Comparison of ENCODE assay signal across 14 cellular contexts in the genomic region with DNA sequence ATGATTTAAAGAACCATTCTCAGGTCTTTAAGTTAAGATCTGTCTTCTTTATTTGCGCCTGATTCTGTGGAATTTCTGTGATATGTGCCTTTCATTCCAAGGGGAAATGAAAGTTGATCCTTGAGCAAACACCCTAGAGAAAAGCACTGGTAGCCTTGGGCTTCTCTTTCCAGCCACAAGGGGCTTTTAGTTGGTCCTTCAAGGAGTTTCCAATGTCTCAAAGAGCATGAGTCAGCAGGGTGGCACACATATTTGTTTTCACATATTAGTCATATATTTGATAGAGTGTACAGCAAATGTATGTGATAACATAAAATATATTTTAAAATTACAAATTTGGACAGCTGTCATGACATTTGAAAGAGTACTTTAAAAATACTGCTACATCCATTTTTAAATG.
DNase-seq lines count a peak whose midpoint lies in the region; ATAC-seq and TF ChIP-seq lines count a peak whose summit lies in the region.
"Had no signal": no experiment of that assay in that cellular context is flagged by ENCODE, and none has a peak within 500 bp of the region (broad histone marks: within the 10 kb centered on the region; RNA-seq: fewer than 3 reads in every experiment).

No MANE protein-coding gene starts in this region.

- no peak for TF ChIP-seq CTCF in NB4 (IDR thresholded peaks at IDR 0.05; ENCODE audit: low read depth, low read length)
- peak; percentile 80 for TF ChIP-seq CTCF in chondrocyte (IDR thresholded peaks at IDR 0.05)
- TF ChIP-seq CTCF in osteoblast (IDR thresholded peaks at IDR 0.05; ENCODE audit: extremely low read depth, low read depth, low read length), result peak; percentile 60

- no peak overlapping the region for H3K27ac Mint-ChIP-seq in chondrocyte (ENCODE audit: unreplicated experiment)
- H3K27ac Mint-ChIP-seq: mesothelial cell of epicardium had no signal

- intact Hi-C loops in left ventricle myocardium superior (cut with micrococcal nuclease), result no loop called here

- H2AFZ ChIP-seq in osteoblast (ENCODE audit: low read length), result no peak overlapping the region

- ATAC-seq in left ventricle myocardium superior, result no peak
- ATAC-seq: gastroesophageal sphincter had no signal

- H3K27ac ChIP-seq in osteoblast (ENCODE audit: low read depth, low read length), result no peak overlapping the region
- H3K27ac ChIP-seq: gastroesophageal sphincter had no signal

- H3K9me3 ChIP-seq in osteoblast (ENCODE audit: low read depth, low read length), result no peaks in the 10 kb centered on the region
- H3K9me3 ChIP-seq: gastroesophageal sphincter had no signal

- DNase-seq in EL, result peak; percentile 77
- peak; percentile 1 for DNase-seq in NB4 (ENCODE audit: low read depth)
- DNase-seq in chondrocyte (ENCODE audit: low spot score), result no peak
- peak; percentile 84 for DNase-seq in osteoblast (ENCODE audit: insufficient read length, low spot score, missing footprints)
- no peak for DNase-seq in NCI-H510A (lab: John Stamatoyannopoulos, UW)
- no peak for DNase-seq in middle frontal gyrus (ENCODE audit: extremely low spot score, low spot score)
- DNase-seq in stimulated activated CD4-positive, alpha-beta T cell treated with anti-CD3 and anti-CD28 coated beads, Interleukin-2, amount 100 ng/mL, for 24 hours, result no peak
- DNase-seq in left ventricle myocardium superior, result no peak
- DNase-seq: aorta; GOT3; NCI-H187 treated with DMSO at 0.1 percent for 48 hours; stimulated activated naive CD4-positive, alpha-beta T cell had no signal

- H3K4me3 Mint-ChIP-seq in chondrocyte (ENCODE audit: unreplicated experiment), result no peak overlapping the region
- H3K4me3 Mint-ChIP-seq: mesothelial cell of epicardium had no signal

- no peaks in the 10 kb centered on the region for H3K36me3 ChIP-seq in osteoblast (ENCODE audit: insufficient read depth, low read length)
- H3K36me3 ChIP-seq: gastroesophageal sphincter had no signal

- H3K4me2 ChIP-seq in osteoblast (ENCODE audit: insufficient read depth, low read length), result no peak overlapping the region

- H3K36me3 Mint-ChIP-seq in chondrocyte (ENCODE audit: low read depth), result no peaks in the 10 kb centered on the region
- H3K36me3 Mint-ChIP-seq: mesothelial cell of epicardium had no signal

- H4K20me1 ChIP-seq in osteoblast (ENCODE audit: insufficient read depth, low read length), result no peaks in the 10 kb centered on the region

- H3K27me3 Mint-ChIP-seq in chondrocyte (ENCODE audit: low read depth), result no peaks in the 10 kb centered on the region

- H3K79me2 ChIP-seq in osteoblast (ENCODE audit: insufficient read depth, low read length), result no peaks in the 10 kb centered on the region

- H3K4me1 Mint-ChIP-seq in chondrocyte (ENCODE audit: low read depth), result peaks cover 9% of the 10 kb centered on the region
- H3K4me1 Mint-ChIP-seq: mesothelial cell of epicardium had no signal

- H3K27me3 ChIP-seq in osteoblast (ENCODE audit: insufficient read depth, low read length), result no peaks in the 10 kb centered on the region
- H3K27me3 ChIP-seq: gastroesophageal sphincter had no signal

- TF ChIP-seq POLR2A in NB4 (IDR thresholded peaks at IDR 0.05; ENCODE audit: extremely low read depth, insufficient read length), result no peak

- H3K4me3 ChIP-seq in NB4 (ENCODE audit: low read depth, low read length) (no peak overlapping the region), osteoblast (ENCODE audit: insufficient read depth, low read length) (no peak overlapping the region)
- H3K4me3 ChIP-seq: gastroesophageal sphincter had no signal

- no peaks in the 10 kb centered on the region for H3K9me3 Mint-ChIP-seq in chondrocyte (ENCODE audit: low read depth)
- H3K9me3 Mint-ChIP-seq: mesothelial cell of epicardium had no signal

- H3K4me1 ChIP-seq in osteoblast (ENCODE audit: insufficient read depth, low read length), result peaks cover 7% of the 10 kb centered on the region
- H3K4me1 ChIP-seq: gastroesophageal sphincter had no signal

Comparison
In these comparisons a context has a peak if more than half of its experiments do, and no peak if none do; other contexts are left out.
1. DNase-seq: peak in EL (single experiment), NB4 (single experiment) and osteoblast (single experiment); none in chondrocyte (single experiment), NCI-H510A (single experiment), middle frontal gyrus (single experiment), stimulated activated CD4-positive, alpha-beta T cell treated with anti-CD3 and anti-CD28 coated beads, Interleukin-2, amount 100 ng/mL, for 24 hours (0 of 2) and left ventricle myocardium superior (single experiment).